Comparison of ENCODE assay signal across 17 cellular contexts in genomic region chr10:98257198-98257597, GRCh38. TPM values are rescaled to one million over a fixed set of nuclear protein-coding genes. Genes with fewer than 3 reads are reported as not detected.
DNase-seq lines count a peak whose midpoint lies in the region; ATAC-seq and TF ChIP-seq lines count a peak whose summit lies in the region.
"Had no signal": no experiment of that assay in that cellular context is flagged by ENCODE, and none has a peak within 500 bp of the region (broad histone marks: within the 10 kb centered on the region; RNA-seq: fewer than 3 reads in every experiment).

No MANE protein-coding gene starts in this region.

- H3K27ac Mint-ChIP-seq in T-helper 2 cell treated with Interferon-gamma antibody and Interleukin-4, amounts not matched to agents 5 μg/mL and 100 μg/mL, for 36 hours: no peak overlapping the region
- H3K27ac Mint-ChIP-seq in glutamatergic neuron (ENCODE audit: unreplicated experiment): peak overlapping the region; percentile 22
- peak overlapping the region; percentile 70 for H3K27ac Mint-ChIP-seq in stimulated activated effector memory CD8-positive, alpha-beta T cell treated with anti-CD3 and anti-CD28 coated beads, Interleukin-12 subunit alpha, Interleukin-12 subunit beta, amount 100 ng/mL, for 72 hours
- H3K27ac Mint-ChIP-seq in activated CD4-positive, alpha-beta memory T cell treated with anti-CD3 and anti-CD28 coated beads, Interleukin-2, amount 10 ng/mL, durations not matched to agents 7 days and 5 days: no peak overlapping the region
- H3K27ac Mint-ChIP-seq: CD4-positive, alpha-beta T cell had no signal

- H3K4me1 Mint-ChIP-seq in T-helper 2 cell treated with Interferon-gamma antibody and Interleukin-4, amounts not matched to agents 5 μg/mL and 100 μg/mL, for 36 hours (ENCODE audit: low read depth): no peaks in the 10 kb centered on the region
- peaks cover 29% of the 10 kb centered on the region for H3K4me1 Mint-ChIP-seq in glutamatergic neuron (ENCODE audit: low read depth, unreplicated experiment)
- no peaks in the 10 kb centered on the region for H3K4me1 Mint-ChIP-seq in stimulated activated effector memory CD8-positive, alpha-beta T cell treated with anti-CD3 and anti-CD28 coated beads, Interleukin-12 subunit alpha, Interleukin-12 subunit beta, amount 100 ng/mL, for 72 hours
- H3K4me1 Mint-ChIP-seq in activated CD4-positive, alpha-beta memory T cell treated with anti-CD3 and anti-CD28 coated beads, Interleukin-2, amount 10 ng/mL, durations not matched to agents 7 days and 5 days: no peaks in the 10 kb centered on the region

- H3K36me3 ChIP-seq in BLaER1 treated with 17β-estradiol and CSF1 and Interleukin-3, amounts not matched to agents 10 nM and 100 nM: peaks cover 0 to 16% (median 0%) of the 10 kb centered on the region in 11 experiments; a peak in 7 of 22 replicates

- no peaks in the 10 kb centered on the region for H3K9me3 ChIP-seq in BLaER1 treated with 17β-estradiol and CSF1 and Interleukin-3, amounts not matched to agents 10 nM and 100 nM (replicated peaks in 1 of 11)

- peak overlapping the region in 1 of 11 experiments; percentile 12; a peak in 1 of 22 replicates for H3K9ac ChIP-seq in BLaER1 treated with 17β-estradiol and CSF1 and Interleukin-3, amounts not matched to agents 10 nM and 100 nM
- H3K9ac ChIP-seq: GM23248 had no signal

- H3K4me1 ChIP-seq in BLaER1 treated with 17β-estradiol and CSF1 and Interleukin-3, amounts not matched to agents 10 nM and 100 nM: peaks cover 47 to 91% (median 83%) of the 10 kb centered on the region in 10 experiments

- peak overlapping the region in 7 of 11 experiments; percentile 2 to 95 (median 88); a peak in 11 of 22 replicates for H3K4me2 ChIP-seq in BLaER1 treated with 17β-estradiol and CSF1 and Interleukin-3, amounts not matched to agents 10 nM and 100 nM

- H3K27ac ChIP-seq in BLaER1 treated with 17β-estradiol and CSF1 and Interleukin-3, amounts not matched to agents 10 nM and 100 nM: no peak overlapping the region
- no peak overlapping the region for H3K27ac ChIP-seq in caudate nucleus (ENCODE audit: low read depth, low read length)
- H3K27ac ChIP-seq: 22Rv1, GM23248, HL-60 had no signal

- no peaks in the 10 kb centered on the region for H3K36me3 Mint-ChIP-seq in T-helper 2 cell treated with Interferon-gamma antibody and Interleukin-4, amounts not matched to agents 5 μg/mL and 100 μg/mL, for 36 hours (ENCODE audit: low read depth)
- H3K36me3 Mint-ChIP-seq in glutamatergic neuron (ENCODE audit: unreplicated experiment): no peaks in the 10 kb centered on the region
- H3K36me3 Mint-ChIP-seq in stimulated activated effector memory CD8-positive, alpha-beta T cell treated with anti-CD3 and anti-CD28 coated beads, Interleukin-12 subunit alpha, Interleukin-12 subunit beta, amount 100 ng/mL, for 72 hours: no peaks in the 10 kb centered on the region
- peaks cover 3% of the 10 kb centered on the region for H3K36me3 Mint-ChIP-seq in activated CD4-positive, alpha-beta memory T cell treated with anti-CD3 and anti-CD28 coated beads, Interleukin-2, amount 10 ng/mL, durations not matched to agents 7 days and 5 days (ENCODE audit: low read depth)

- H3K4me3 ChIP-seq in BLaER1 treated with 17β-estradiol and CSF1 and Interleukin-3, amounts not matched to agents 10 nM and 100 nM: no peak overlapping the region
- H3K4me3 ChIP-seq: GM23248 had no signal

- POLR2A ChIA-PET in activated CD4-positive, alpha-beta memory T cell treated with anti-CD3 and anti-CD28 coated beads, Interleukin-2, amount 10 ng/mL, durations not matched to agents 7 days and 5 days (lab: Charles Lee): interaction anchor here (1.0 kb wide), 1 partner anchor 11 kb away, joined by 5 read pairs; no protein-coding TSS in a partner anchor

- ATAC-seq in stimulated activated effector memory CD8-positive, alpha-beta T cell treated with anti-CD3 and anti-CD28 coated beads, Interleukin-12 subunit alpha, Interleukin-12 subunit beta, amount 100 ng/mL, for 72 hours: no peak
- ATAC-seq in GM21526 (IDR thresholded peaks at IDR 0.05; ENCODE audit: low FRiP score, unreplicated experiment): no peak

- CTCF ChIA-PET in activated CD4-positive, alpha-beta memory T cell treated with anti-CD3 and anti-CD28 coated beads, Interleukin-2, amount 10 ng/mL, durations not matched to agents 7 days and 5 days (lab: Charles Lee): no interaction called here

- no peaks in the 10 kb centered on the region for H3K27me3 ChIP-seq in BLaER1 treated with 17β-estradiol and CSF1 and Interleukin-3, amounts not matched to agents 10 nM and 100 nM

- TF ChIP-seq CTCF in glutamatergic neuron (IDR thresholded peaks at IDR 0.05; ENCODE audit: partially characterized antibody, unreplicated experiment): no peak

- no peaks in the 10 kb centered on the region for H3K27me3 Mint-ChIP-seq in T-helper 2 cell treated with Interferon-gamma antibody and Interleukin-4, amounts not matched to agents 5 μg/mL and 100 μg/mL, for 36 hours (ENCODE audit: low read depth)
- peaks cover 8% of the 10 kb centered on the region for H3K27me3 Mint-ChIP-seq in glutamatergic neuron (ENCODE audit: unreplicated experiment)
- H3K27me3 Mint-ChIP-seq in activated CD4-positive, alpha-beta memory T cell treated with anti-CD3 and anti-CD28 coated beads, Interleukin-2, amount 10 ng/mL, durations not matched to agents 7 days and 5 days: no peaks in the 10 kb centered on the region
- H3K27me3 Mint-ChIP-seq: CD4-positive, alpha-beta T cell had no signal

- H3K9me3 Mint-ChIP-seq in T-helper 2 cell treated with Interferon-gamma antibody and Interleukin-4, amounts not matched to agents 5 μg/mL and 100 μg/mL, for 36 hours: no peaks in the 10 kb centered on the region
- peaks cover 8% of the 10 kb centered on the region for H3K9me3 Mint-ChIP-seq in glutamatergic neuron (ENCODE audit: unreplicated experiment)
- no peaks in the 10 kb centered on the region for H3K9me3 Mint-ChIP-seq in stimulated activated effector memory CD8-positive, alpha-beta T cell treated with anti-CD3 and anti-CD28 coated beads, Interleukin-12 subunit alpha, Interleukin-12 subunit beta, amount 100 ng/mL, for 72 hours
- no peaks in the 10 kb centered on the region for H3K9me3 Mint-ChIP-seq in activated CD4-positive, alpha-beta memory T cell treated with anti-CD3 and anti-CD28 coated beads, Interleukin-2, amount 10 ng/mL, durations not matched to agents 7 days and 5 days
- H3K9me3 Mint-ChIP-seq: CD4-positive, alpha-beta T cell had no signal

- H3K4me3 Mint-ChIP-seq in T-helper 2 cell treated with Interferon-gamma antibody and Interleukin-4, amounts not matched to agents 5 μg/mL and 100 μg/mL, for 36 hours: no peak overlapping the region
- no peak overlapping the region for H3K4me3 Mint-ChIP-seq in glutamatergic neuron (ENCODE audit: unreplicated experiment)
- H3K4me3 Mint-ChIP-seq in stimulated activated effector memory CD8-positive, alpha-beta T cell treated with anti-CD3 and anti-CD28 coated beads, Interleukin-12 subunit alpha, Interleukin-12 subunit beta, amount 100 ng/mL, for 72 hours: no peak overlapping the region
- H3K4me3 Mint-ChIP-seq in activated CD4-positive, alpha-beta memory T cell treated with anti-CD3 and anti-CD28 coated beads, Interleukin-2, amount 10 ng/mL, durations not matched to agents 7 days and 5 days: no peak overlapping the region
- H3K4me3 Mint-ChIP-seq: CD4-positive, alpha-beta T cell had no signal

- H4K20me1 ChIP-seq in BLaER1 treated with 17β-estradiol and CSF1 and Interleukin-3, amounts not matched to agents 10 nM and 100 nM: peaks cover 0 to 18% (median 4%) of the 10 kb centered on the region in 11 experiments; a peak in 6 of 22 replicates

- DNase-seq in T-helper 2 cell treated with Interferon-gamma antibody and Interleukin-4, amounts not matched to agents 5 μg/mL and 100 μg/mL, for 36 hours (ENCODE audit: low spot score): peak; percentile 3
- DNase-seq in T-helper 2 cell (no peak), glutamatergic neuron (no peak), caudate nucleus (lab: John Stamatoyannopoulos, UW) (no peak)
- peak in 1 of 2 donors; percentile 42 for DNase-seq in stimulated activated effector memory CD8-positive, alpha-beta T cell treated with anti-CD3 and anti-CD28 coated beads, Interleukin-12 subunit alpha, Interleukin-12 subunit beta, amount 100 ng/mL, for 72 hours (ENCODE audit: low spot score in 2 of 2)
- no peak for DNase-seq in activated CD4-positive, alpha-beta memory T cell treated with anti-CD3 and anti-CD28 coated beads, Interleukin-2, amount 10 ng/mL, durations not matched to agents 7 days and 5 days
- DNase-seq: AML-193; C1 segment of cervical spinal cord; Calu3; CD4-positive, alpha-beta T cell; DMS 273 treated with DMSO at 0.1 percent for 48 hours; GM23248 had no signal

RNA-seq across cellular contexts. Expression of gene LOXL4, which starts 10.8 kb away (rescaled TPM):
- total RNA-seq in glutamatergic neuron (ENCODE audit: unreplicated experiment): 6.1 TPM
- not detected for total RNA-seq in activated CD4-positive, alpha-beta memory T cell treated with anti-CD3 and anti-CD28 coated beads, Interleukin-2, amount 10 ng/mL, durations not matched to agents 7 days and 5 days
- total RNA-seq: A673; CD4-positive, alpha-beta T cell had no signal

Comparison
In these comparisons a context has a peak if more than half of its experiments do, and no peak if none do; other contexts are left out.
1. H3K27ac Mint-ChIP-seq: peak in glutamatergic neuron (single experiment) and stimulated activated effector memory CD8-positive, alpha-beta T cell treated with anti-CD3 and anti-CD28 coated beads, Interleukin-12 subunit alpha, Interleukin-12 subunit beta, amount 100 ng/mL, for 72 hours (single experiment); none in T-helper 2 cell treated with Interferon-gamma antibody and Interleukin-4, amounts not matched to agents 5 μg/mL and 100 μg/mL, for 36 hours (single experiment) and activated CD4-positive, alpha-beta memory T cell treated with anti-CD3 and anti-CD28 coated beads, Interleukin-2, amount 10 ng/mL, durations not matched to agents 7 days and 5 days (single experiment).